ENCODE assay signal across 8 cellular contexts in the genomic region with DNA sequence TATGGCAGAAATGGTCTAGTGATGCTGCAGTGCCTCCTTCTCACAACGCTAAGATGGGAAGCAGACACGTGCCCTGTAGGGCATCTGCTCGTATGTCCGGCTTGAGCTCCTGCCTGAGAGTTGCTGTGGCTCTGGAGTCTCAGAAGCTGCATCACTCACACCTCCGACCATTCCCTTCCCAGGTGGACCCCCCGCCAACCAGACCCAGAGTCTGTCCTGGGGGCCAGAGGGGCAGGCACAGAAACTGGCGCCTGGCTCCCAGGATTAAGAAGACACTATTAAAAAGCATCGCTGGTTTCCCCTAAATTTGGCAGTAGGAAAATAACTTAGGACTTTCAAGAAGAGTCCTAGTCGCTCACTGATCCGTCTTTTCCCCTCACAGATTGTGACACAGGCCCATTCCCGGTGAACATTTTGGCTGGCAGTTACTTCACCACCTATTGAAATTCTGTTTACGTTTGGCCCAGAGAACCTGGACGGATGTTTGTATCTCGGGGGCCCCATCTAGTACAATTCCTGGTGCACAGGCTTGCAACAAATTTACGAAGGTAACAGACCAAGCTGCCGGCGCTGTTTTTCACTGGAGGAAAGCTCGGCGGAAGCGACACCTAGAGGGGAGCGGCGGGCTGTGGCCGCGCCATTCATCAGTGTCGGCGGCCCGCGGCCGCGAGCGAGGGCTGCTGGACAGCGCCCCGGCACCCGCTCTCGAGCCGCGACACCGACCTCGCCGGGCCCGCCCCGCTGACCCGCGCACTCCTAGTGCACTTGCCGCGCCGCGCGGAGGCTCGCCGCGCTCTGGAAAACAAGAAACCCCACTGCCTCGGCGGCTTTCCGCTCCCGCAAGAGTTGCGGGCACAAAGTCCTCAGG.
DNase-seq lines count a peak whose midpoint lies in the region; ATAC-seq and TF ChIP-seq lines count a peak whose summit lies in the region.

No MANE protein-coding gene starts in this region.

- DNase-seq in activated CD4-positive, CD25-positive, alpha-beta regulatory T cell (lab: John Stamatoyannopoulos, UW) = no peak
- DNase-seq in NCI-H2029 treated with DMSO at 0.1 percent for 48 hours (lab: John Stamatoyannopoulos, UW) (peak; percentile 14), globus pallidus (ENCODE audit: low spot score) (peak; percentile 30), nucleus accumbens (lab: John Stamatoyannopoulos, UW) (peak in 40 of 56 donors; percentile 8 to 78 (median 40))
- DNase-seq in activated naive CD4-positive, alpha-beta T cell treated with anti-CD3 and anti-CD28 coated beads, Interleukin-2, amount 50 U/mL, for 16 hours = peak; percentile 38

- TF ChIP-seq POLR2A in GM18505 (IDR thresholded peaks at IDR 0.05; ENCODE audit: borderline replicate concordance, extremely low read depth, insufficient read depth, insufficient read length) = no peak

- ATAC-seq in activated CD4-positive, CD25-positive, alpha-beta regulatory T cell treated with anti-CD3 and anti-CD28 coated beads, Interleukin-2, amount 50 U/mL, for 24 hours = peak; percentile 37 to 58
- ATAC-seq in GM21447 (IDR thresholded peaks at IDR 0.05; ENCODE audit: unreplicated experiment) (no peak), GM18505 (IDR thresholded peaks at IDR 0.05; ENCODE audit: unreplicated experiment) (no peak)

Comparison
In these comparisons a context has a peak if more than half of its experiments do, and no peak if none do; other contexts are left out.
1. ATAC-seq: peak in activated CD4-positive, CD25-positive, alpha-beta regulatory T cell treated with anti-CD3 and anti-CD28 coated beads, Interleukin-2, amount 50 U/mL, for 24 hours (2 of 2); none in GM21447 (single experiment) and GM18505 (single experiment).
2. DNase-seq: peak in NCI-H2029 treated with DMSO at 0.1 percent for 48 hours (single experiment), activated naive CD4-positive, alpha-beta T cell treated with anti-CD3 and anti-CD28 coated beads, Interleukin-2, amount 50 U/mL, for 16 hours (single experiment), globus pallidus (single experiment) and nucleus accumbens (40 of 56); none in activated CD4-positive, CD25-positive, alpha-beta regulatory T cell (0 of 4).